14 cellular contexts compared by ENCODE assay signal in the genomic region with DNA sequence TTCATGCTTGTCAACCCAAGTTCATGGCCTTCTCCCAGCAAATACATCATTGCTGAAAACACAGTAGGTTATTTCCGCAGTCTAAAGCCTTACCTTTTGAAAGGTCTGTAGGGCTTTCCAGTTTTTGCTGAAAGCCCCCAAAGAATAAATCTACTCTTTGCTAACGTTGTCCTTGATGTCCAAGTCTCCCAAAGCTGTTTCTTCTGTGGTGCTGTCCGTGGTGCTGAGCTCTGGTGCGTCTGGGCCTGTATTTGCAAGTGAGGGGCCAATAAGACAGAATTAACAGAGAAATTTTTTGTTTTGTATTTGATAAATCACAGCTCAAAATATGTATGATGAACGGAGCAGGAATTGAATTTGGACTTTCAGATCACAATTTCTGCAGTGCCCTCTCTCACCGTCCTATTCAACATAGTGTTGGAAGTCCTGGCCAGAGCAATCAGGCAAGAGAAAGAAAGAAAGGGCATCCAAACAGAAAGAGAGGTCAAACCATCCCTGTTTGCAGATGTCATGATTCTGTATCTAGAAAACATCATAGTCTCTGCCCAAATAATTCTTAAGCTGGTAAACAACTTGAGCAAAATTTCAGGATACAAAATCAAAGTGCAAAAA. TPM values are rescaled to one million over a fixed set of nuclear protein-coding genes. Genes with fewer than 3 reads are reported as not detected.
DNase-seq lines count a peak whose midpoint lies in the region; ATAC-seq and TF ChIP-seq lines count a peak whose summit lies in the region.
"Had no signal": no experiment of that assay in that cellular context is flagged by ENCODE, and none has a peak within 500 bp of the region (broad histone marks: within the 10 kb centered on the region; RNA-seq: fewer than 3 reads in every experiment).

No MANE protein-coding gene starts in this region.

- CTCF ChIA-PET in activated CD4-positive, alpha-beta memory T cell treated with anti-CD3 and anti-CD28 coated beads for 36 hours (lab: Charles Lee): no interaction called here

- no peak for TF ChIP-seq CTCF in hepatocyte (IDR thresholded peaks at IDR 0.05; ENCODE audit: poor library complexity)

- no peak overlapping the region for H3K4me3 ChIP-seq in hepatocyte

- no peak overlapping the region for H3K4me3 Mint-ChIP-seq in activated CD4-positive, alpha-beta memory T cell treated with anti-CD3 and anti-CD28 coated beads for 36 hours
- H3K4me3 Mint-ChIP-seq: T-cell had no signal

- POLR2A ChIA-PET in activated CD4-positive, alpha-beta memory T cell treated with anti-CD3 and anti-CD28 coated beads for 36 hours (lab: Charles Lee): no interaction called here

- H3K79me2 ChIP-seq in hepatocyte: no peaks in the 10 kb centered on the region

- no peaks in the 10 kb centered on the region for H3K9me3 ChIP-seq in hepatocyte (ENCODE audit: low read depth)

- H3K27me3 ChIP-seq in hepatocyte: no peaks in the 10 kb centered on the region

- H3K36me3 ChIP-seq in hepatocyte (replicated peaks; ENCODE audit: insufficient read depth, low read depth): no peaks in the 10 kb centered on the region

- no peaks in the 10 kb centered on the region for H3K4me1 ChIP-seq in hepatocyte (ENCODE audit: insufficient read depth)

- DNase-seq in AG08395 (ENCODE audit: low spot score) (peak; percentile 3), HS-27A (ENCODE audit: low read depth) (peak; percentile 8), hepatocyte (ENCODE audit: low spot score) (peak; percentile 44), OCI-M2 (lab: John Stamatoyannopoulos, UW; ENCODE audit: unreplicated experiment) (no peak), NCI-H1048 (lab: John Stamatoyannopoulos, UW) (no peak)
- peak; percentile 37 for DNase-seq in activated CD4-positive, alpha-beta memory T cell treated with anti-CD3 and anti-CD28 coated beads for 36 hours
- no peak for DNase-seq in effector CD8-positive, alpha-beta T cell (lab: John Stamatoyannopoulos, UW)
- DNase-seq: effector memory CD4-positive, alpha-beta T cell; NCI-H226 had no signal

- no peak overlapping the region for H3K27ac Mint-ChIP-seq in activated CD4-positive, alpha-beta memory T cell treated with anti-CD3 and anti-CD28 coated beads for 36 hours
- H3K27ac Mint-ChIP-seq: T-cell had no signal

- H3K27ac ChIP-seq in hepatocyte: no peak overlapping the region

- WGBS in hepatocyte (ENCODE audit: low lambda C conversion rate, missing lambda C conversion rate): 42% methylated on average over 6 of the region's 6 CpGs

- intact Hi-C loops in activated CD4-positive, alpha-beta memory T cell treated with anti-CD3 and anti-CD28 coated beads for 36 hours (cut with micrococcal nuclease): no loop called here

- no peaks in the 10 kb centered on the region for H3K4me1 Mint-ChIP-seq in activated CD4-positive, alpha-beta memory T cell treated with anti-CD3 and anti-CD28 coated beads for 36 hours (ENCODE audit: low read depth)
- H3K4me1 Mint-ChIP-seq: T-cell had no signal

- no peak overlapping the region for H3K4me2 ChIP-seq in hepatocyte

- H4K20me1 ChIP-seq in hepatocyte (ENCODE audit: insufficient read depth, poor library complexity, severe bottlenecking): no peaks in the 10 kb centered on the region

- no peaks in the 10 kb centered on the region for H3K36me3 Mint-ChIP-seq in activated CD4-positive, alpha-beta memory T cell treated with anti-CD3 and anti-CD28 coated beads for 36 hours
- H3K36me3 Mint-ChIP-seq: T-cell had no signal

- no peaks in the 10 kb centered on the region for H3K9me3 Mint-ChIP-seq in activated CD4-positive, alpha-beta memory T cell treated with anti-CD3 and anti-CD28 coated beads for 36 hours

- no peak overlapping the region for H2AFZ ChIP-seq in hepatocyte

- ATAC-seq in GM18502 (IDR thresholded peaks at IDR 0.05; ENCODE audit: poor library complexity, unreplicated experiment): no peak
- ATAC-seq: T-cell had no signal

- no peaks in the 10 kb centered on the region for H3K9me2 ChIP-seq in hepatocyte (replicated peaks; ENCODE audit: insufficient read depth)

- H3K27me3 Mint-ChIP-seq in activated CD4-positive, alpha-beta memory T cell treated with anti-CD3 and anti-CD28 coated beads for 36 hours: peaks cover 59% of the 10 kb centered on the region

RNA-seq across cellular contexts. Expression of a gene that starts 9.8 kb away (rescaled TPM):
- total RNA-seq in activated CD4-positive, alpha-beta memory T cell treated with anti-CD3 and anti-CD28 coated beads for 36 hours: not detected
- total RNA-seq in hepatocyte: not detected in 2 replicates
- not detected in 2 replicates for polyA plus RNA-seq in hepatocyte
- total RNA-seq: H1, kidney epithelial cell, pulmonary artery endothelial cell, T-cell had no signal
- polyA plus RNA-seq: H1 had no signal

RNA-seq across cellular contexts. Expression of a gene that starts 43.6 kb away (rescaled TPM):
- not detected for total RNA-seq in activated CD4-positive, alpha-beta memory T cell treated with anti-CD3 and anti-CD28 coated beads for 36 hours
- total RNA-seq in hepatocyte: not detected in 2 replicates
- not detected in 2 replicates for polyA plus RNA-seq in hepatocyte
- total RNA-seq: H1, kidney epithelial cell, pulmonary artery endothelial cell, T-cell had no signal
- polyA plus RNA-seq: H1 had no signal

RNA-seq across cellular contexts. Expression of a gene that starts 58.4 kb away (rescaled TPM):
- 1 to 10 TPM; 1.6 to 2.5 TPM for total RNA-seq in activated CD4-positive, alpha-beta memory T cell treated with anti-CD3 and anti-CD28 coated beads for 36 hours
- total RNA-seq in hepatocyte: 0.88 and 1.2 TPM in 2 replicates
- polyA plus RNA-seq in hepatocyte: 1.3 TPM in 1 of 2 replicates, not detected in the other
- total RNA-seq: kidney epithelial cell, pulmonary artery endothelial cell had no signal

Comparison
In these comparisons a context has a peak if more than half of its experiments do, and no peak if none do; other contexts are left out.
1. DNase-seq: peak in AG08395 (single experiment), HS-27A (single experiment), activated CD4-positive, alpha-beta memory T cell treated with anti-CD3 and anti-CD28 coated beads for 36 hours (single experiment) and hepatocyte (single experiment); none in OCI-M2 (single experiment), effector CD8-positive, alpha-beta T cell (single experiment) and NCI-H1048 (single experiment).